Comparison of ENCODE assay signal across 15 cellular contexts in the genomic region with DNA sequence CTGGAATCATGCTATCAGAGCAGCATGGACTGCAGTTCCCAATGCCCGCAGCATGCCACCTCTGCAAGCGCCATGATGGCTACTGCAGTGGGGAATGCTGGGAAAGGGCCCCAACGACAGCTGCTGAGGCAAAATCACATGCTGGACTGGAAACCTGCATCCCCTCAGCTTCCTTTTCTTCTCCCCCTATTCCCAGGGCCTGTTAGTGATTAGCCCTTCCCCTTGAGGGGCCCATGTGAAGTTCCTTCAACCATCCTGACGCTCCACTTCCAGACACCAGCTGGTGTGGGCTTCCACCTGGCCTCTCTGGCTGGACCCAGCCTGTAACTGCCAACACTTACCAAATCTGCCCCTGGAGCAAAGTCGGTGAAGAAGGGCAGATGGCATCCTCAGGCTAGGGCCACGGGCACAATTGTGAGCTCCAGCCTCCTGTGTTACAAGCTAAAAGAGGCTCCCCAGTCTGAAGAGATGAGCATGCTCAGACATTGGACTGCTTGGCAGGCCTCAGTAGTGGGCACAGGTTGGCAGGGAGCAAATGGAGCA. TPM values are rescaled to one million over a fixed set of nuclear protein-coding genes. Genes with fewer than 3 reads are reported as not detected.
DNase-seq lines count a peak whose midpoint lies in the region; ATAC-seq, FAIRE-seq and TF ChIP-seq lines count a peak whose summit lies in the region.
"Had no signal": no experiment of that assay in that cellular context is flagged by ENCODE, and none has a peak within 500 bp of the region (broad histone marks: within the 10 kb centered on the region; RNA-seq: fewer than 3 reads in every experiment).

No MANE protein-coding gene starts in this region.

- no TSS peak for BruUV-seq in HepG2 (replicated peaks; lab: Mats Ljungman, UMichigan)

- FAIRE-seq in HepG2 (lab: Jason Lieb, UNC): no peak
- FAIRE-seq in kidney (lab: Jason Lieb, UNC): no peak

- peaks cover 20% of the 10 kb centered on the region for H4K20me1 ChIP-seq in HepG2 (ENCODE audit: insufficient read depth, low read length)

- no peaks in the 10 kb centered on the region for H3K9me3 Mint-ChIP-seq in activated naive CD4-positive, alpha-beta T cell treated with anti-CD3 and anti-CD28 coated beads, Interleukin-2, amount 50 U/mL, for 24 hours
- no peaks in the 10 kb centered on the region for H3K9me3 Mint-ChIP-seq in WTC11
- H3K9me3 Mint-ChIP-seq: activated B cell treated with CpG ODN at 0.5 μM for 24 hours had no signal

- no peak for ATAC-seq in WTC11
- peak; percentile 5; the same call in 1 of the 3 replicates for ATAC-seq in HepG2
- peak; percentile 4 for ATAC-seq in upper lobe of right lung
- ATAC-seq in mucosa of descending colon: no peak

- H3K36me3 ChIP-seq in HepG2 (replicated peaks in 1 of 2; ENCODE audit: control insufficient read depth in 1 of 2, insufficient read depth in 2 of 2, low read length in 2 of 2) (peaks cover 23 to 28% of the 10 kb centered on the region in 2 experiments), upper lobe of right lung (peaks cover 36% of the 10 kb centered on the region), kidney (ENCODE audit: control insufficient read depth in 1 of 2, insufficient read depth in 2 of 2, low read length in 2 of 2) (peaks cover 20 to 23% of the 10 kb centered on the region in 2 donors), mucosa of descending colon (ENCODE audit: low read depth) (no peaks in the 10 kb centered on the region)

- no peak overlapping the region for H3K4me3 ChIP-seq in HepG2 (replicated peaks in 1 of 3; ENCODE audit: insufficient read depth in 1 of 3, low read depth in 2 of 3, low read length in 3 of 3)
- no peak overlapping the region for H3K4me3 ChIP-seq in upper lobe of right lung
- H3K4me3 ChIP-seq in kidney (ENCODE audit: low read length in 2 of 2): no peak overlapping the region
- no peak overlapping the region for H3K4me3 ChIP-seq in mucosa of descending colon
- H3K4me3 ChIP-seq: thoracic aorta had no signal

- TF ChIP-seq CTCF in WTC11 (IDR thresholded peaks at IDR 0.05): no peak
- no peak for TF ChIP-seq CTCF in HepG2 (CRISPR knock-in tag; IDR thresholded peaks at IDR 0.05)
- TF ChIP-seq CTCF in upper lobe of right lung (IDR thresholded peaks at IDR 0.05): no peak
- no peak for TF ChIP-seq CTCF in kidney (IDR thresholded peaks at IDR 0.05; ENCODE audit: borderline replicate concordance, extremely low read depth, insufficient read depth)
- no peak for TF ChIP-seq CTCF in mucosa of descending colon (IDR thresholded peaks at IDR 0.05)

- 81% methylated on average over 6 of the region's 6 CpGs for WGBS in HepG2 (ENCODE audit: low lambda C conversion rate)

- intact Hi-C loops in HepG2 (cut with micrococcal nuclease; ENCODE audit: unreplicated experiment) (no loop called here), upper lobe of right lung (cut with DNase I) (no loop called here), kidney (cut with DNase I) (no loop called here), mucosa of descending colon (cut with DNase I, micrococcal nuclease) (no loop called here)

- peak overlapping the region; percentile 43 for H3K27ac Mint-ChIP-seq in activated naive CD4-positive, alpha-beta T cell treated with anti-CD3 and anti-CD28 coated beads, Interleukin-2, amount 50 U/mL, for 24 hours
- peak overlapping the region; percentile 79 for H3K27ac Mint-ChIP-seq in WTC11
- H3K27ac Mint-ChIP-seq: activated B cell treated with CpG ODN at 0.5 μM for 24 hours had no signal

- TF ChIP-seq EP300 in HepG2 (IDR thresholded peaks at IDR 0.05; ENCODE audit: low read depth in 2 of 2, low read length in 2 of 2) (no peak), HepG2 (CRISPR knock-in tag; IDR thresholded peaks at IDR 0.05; ENCODE audit: borderline replicate concordance) (no peak)

- no peaks in the 10 kb centered on the region for H3K4me1 Mint-ChIP-seq in activated naive CD4-positive, alpha-beta T cell treated with anti-CD3 and anti-CD28 coated beads, Interleukin-2, amount 50 U/mL, for 24 hours
- H3K4me1 Mint-ChIP-seq in WTC11: peaks cover 14% of the 10 kb centered on the region

- in situ Hi-C loops in HepG2 (cut with HindIII; ENCODE audit: extremely low pct_ligation_motif_present, low pct_unique_long_range_greater_than_20kb): no loop called here

- CTCF ChIA-PET in WTC11 (lab: Charles Lee) (interaction anchor here (0.6 to 3.9 kb wide), 5 partner anchors 11 to 212 kb away, joined by 5 to 58 read pairs (median 26); no protein-coding TSS in a partner anchor), HepG2 (lab: Yijun Ruan, JAX; ENCODE audit: low intra/inter-chr PET ratio, low total read pairs) (interaction anchor here (1.1 kb wide), 1 partner anchor 151 kb away, joined by 3 read pairs; no protein-coding TSS in a partner anchor)

- POLR2A ChIA-PET in WTC11 (lab: Charles Lee): interaction anchor here (0.5 kb wide), 1 partner anchor 114 kb away, joined by 3 read pairs; no protein-coding TSS in a partner anchor
- POLR2A ChIA-PET in HepG2 (lab: Yijun Ruan, JAX): interaction anchor here (0.7 kb wide), 1 partner anchor 135 kb away, joined by 3 read pairs; the partner anchor contains the start of gene PUM1

- no peak overlapping the region for H3K4me2 ChIP-seq in HepG2 (ENCODE audit: low read depth, low read length)

- H2AFZ ChIP-seq in HepG2 (ENCODE audit: low read length): no peak overlapping the region

- H3K36me3 Mint-ChIP-seq in activated naive CD4-positive, alpha-beta T cell treated with anti-CD3 and anti-CD28 coated beads, Interleukin-2, amount 50 U/mL, for 24 hours: peaks cover 7% of the 10 kb centered on the region
- peaks cover 29% of the 10 kb centered on the region for H3K36me3 Mint-ChIP-seq in WTC11

- DNase-seq in activated naive CD4-positive, alpha-beta T cell (lab: John Stamatoyannopoulos, UW): no peak
- DNase-seq in WTC11 (ENCODE audit: low spot score) (no peak), HepG2 (ENCODE audit: low spot score) (no peak), upper lobe of right lung (no peak), kidney (no peak), mucosa of descending colon (no peak)
- no peak for DNase-seq in stimulated activated CD4-positive, alpha-beta T cell treated with anti-CD3 and anti-CD28 coated beads, Interleukin-4, amount 100 ng/mL, for 24 hours
- DNase-seq: activated B cell treated with CpG ODN at 0.5 μM for 24 hours; activated CD8-positive, alpha-beta memory T cell treated with anti-CD3 and anti-CD28 coated beads, Interleukin-2, amount 50 U/mL, for 4 hours; COR-L47; midbrain; NCI-H1694; NCI-H510A treated with DMSO at 0.1 percent for 48 hours had no signal

- no peak for TF ChIP-seq RAD21 in HepG2 (CRISPR knock-in tag; IDR thresholded peaks at IDR 0.05)

- H3K9me3 ChIP-seq in HepG2 (ENCODE audit: low read length): no peaks in the 10 kb centered on the region
- H3K9me3 ChIP-seq in upper lobe of right lung: no peaks in the 10 kb centered on the region
- no peaks in the 10 kb centered on the region for H3K9me3 ChIP-seq in kidney (ENCODE audit: control insufficient read depth in 1 of 2, low read length in 2 of 2)
- no peaks in the 10 kb centered on the region for H3K9me3 ChIP-seq in mucosa of descending colon
- H3K9me3 ChIP-seq: thoracic aorta had no signal

- H3K4me3 Mint-ChIP-seq in activated naive CD4-positive, alpha-beta T cell treated with anti-CD3 and anti-CD28 coated beads, Interleukin-2, amount 50 U/mL, for 24 hours: no peak overlapping the region
- H3K4me3 Mint-ChIP-seq in WTC11: no peak overlapping the region
- H3K4me3 Mint-ChIP-seq: activated B cell treated with CpG ODN at 0.5 μM for 24 hours had no signal

- no peaks in the 10 kb centered on the region for H3K27me3 Mint-ChIP-seq in activated naive CD4-positive, alpha-beta T cell treated with anti-CD3 and anti-CD28 coated beads, Interleukin-2, amount 50 U/mL, for 24 hours
- no peaks in the 10 kb centered on the region for H3K27me3 Mint-ChIP-seq in WTC11 (ENCODE audit: low read depth)
- H3K27me3 Mint-ChIP-seq: activated B cell treated with CpG ODN at 0.5 μM for 24 hours had no signal

- H3K27ac ChIP-seq in HepG2 (ENCODE audit: extremely low read length, insufficient read depth, low read length): no peak overlapping the region
- no peak overlapping the region for H3K27ac ChIP-seq in upper lobe of right lung
- H3K27ac ChIP-seq in kidney (ENCODE audit: low read depth in 2 of 2, low read length in 2 of 2): no peak overlapping the region
- H3K27ac ChIP-seq: thoracic aorta had no signal

- H3K9ac ChIP-seq in HepG2 (ENCODE audit: insufficient read depth, low read depth, low read length) (no peak overlapping the region), kidney (ENCODE audit: low read length in 2 of 2) (no peak overlapping the region)

- H3K27me3 ChIP-seq in HepG2 (ENCODE audit: control insufficient read depth in 1 of 2, insufficient read depth in 2 of 2, low read length in 2 of 2) (no peaks in the 10 kb centered on the region), upper lobe of right lung (no peaks in the 10 kb centered on the region)

- H3K79me2 ChIP-seq in HepG2 (ENCODE audit: insufficient read depth, low read length): no peaks in the 10 kb centered on the region

- H3K4me1 ChIP-seq in HepG2 (ENCODE audit: insufficient read depth, low read length) (peaks cover 25% of the 10 kb centered on the region), upper lobe of right lung (no peaks in the 10 kb centered on the region), kidney (ENCODE audit: control insufficient read depth in 1 of 2, insufficient read depth in 1 of 2, low read depth in 1 of 2, low read length in 2 of 2) (no peaks in the 10 kb centered on the region), mucosa of descending colon (ENCODE audit: low read depth) (peaks cover 10% of the 10 kb centered on the region)

- TF ChIP-seq POLR2A in HepG2 (IDR thresholded peaks at IDR 0.05; ENCODE audit: insufficient read depth in 1 of 2, low read depth in 2 of 2, low read length in 2 of 2): peak in 1 of 2 experiments; percentile 38; a peak in 1 of 4 replicates

RNA-seq across cellular contexts. Expression of gene SDC3, which starts 22.1 kb away (rescaled TPM):
- total RNA-seq in WTC11 (2021) (31.1 to 32.3 TPM (median 31.2 TPM) in 3 replicates), HepG2 (2016; rRNA removed; fragmentation: Illumina TruSeq; extraction: Trizol) (0.18 and 0.49 TPM in 2 replicates), upper lobe of right lung (39.4 TPM), kidney (58.7 TPM), mucosa of descending colon (10 to 100 TPM in 2 of 3 donors, 1 to 10 TPM in 1; 9.8 to 81.6 (median 17.2) TPM)
- 0.10 and 0.26 TPM in 2 replicates for total RNA-seq in HepG2 (2016; cell fraction: cytosol; rRNA removed; fragmentation: Illumina TruSeq; extraction: Trizol; ENCODE audit: low read depth)
- total RNA-seq in HepG2 (2016; cell fraction: insoluble cytoplasmic fraction; rRNA removed; fragmentation: Illumina TruSeq; extraction: Trizol): 0.25 and 0.61 TPM in 2 replicates
- 0.24 and 0.40 TPM in 2 replicates for total RNA-seq in HepG2 (2016; cell fraction: membrane; rRNA removed; fragmentation: Illumina TruSeq; extraction: Trizol)
- total RNA-seq in HepG2 (2016; cell fraction: nucleus; rRNA removed; fragmentation: Illumina TruSeq; extraction: Trizol): 0.47 and 0.78 TPM in 2 replicates
- polyA plus RNA-seq in HepG2 (2011; rRNA removed) (0.84 and 0.85 TPM in 2 replicates), kidney (ENCODE audit: insufficient read depth, low read depth, low replicate concordance) (11.0 TPM)
- polyA plus RNA-seq in HepG2 (2011; cell fraction: cytosol; rRNA removed): 0.64 and 0.74 TPM in 2 replicates
- 1.3 and 1.4 TPM in 2 replicates for polyA plus RNA-seq in HepG2 (2011; cell fraction: nucleus; rRNA removed)
- polyA plus RNA-seq in HepG2 (2012): 0.98 and 2.3 TPM in 2 replicates
- 0.11 and 0.24 TPM in 2 replicates for polyA plus RNA-seq in HepG2 (2016; cell fraction: cytosol; fragmentation: Illumina TruSeq; extraction: Trizol; ENCODE audit: low read depth)
- polyA plus RNA-seq in HepG2 (2016; cell fraction: insoluble cytoplasmic fraction; fragmentation: Illumina TruSeq; extraction: Trizol; ENCODE audit: low read depth): 0.69 and 0.96 TPM in 2 replicates
- 0.35 and 0.79 TPM in 2 replicates for polyA plus RNA-seq in HepG2 (2016; cell fraction: membrane; fragmentation: Illumina TruSeq; extraction: Trizol; ENCODE audit: low read depth)
- 1.5 and 1.7 TPM in 2 replicates for polyA plus RNA-seq in HepG2 (2016; cell fraction: nucleus; fragmentation: Illumina TruSeq; extraction: Trizol; ENCODE audit: insufficient read depth, low read depth)
- polyA minus RNA-seq in HepG2 (2011; rRNA and poly(A)+ RNA removed; ENCODE audit: low replicate concordance): 1.8 and 6.1 TPM in 2 replicates
- 0.89 and 2.0 TPM in 2 replicates for polyA minus RNA-seq in HepG2 (2011; cell fraction: cytosol; rRNA and poly(A)+ RNA removed)
- polyA minus RNA-seq in HepG2 (2011; cell fraction: nucleus; rRNA and poly(A)+ RNA removed): 0.37 and 0.77 TPM in 2 replicates

Comparison
In these comparisons a context has a peak if more than half of its experiments do, and no peak if none do; other contexts are left out.
1. ATAC-seq: peak in HepG2 (single experiment) and upper lobe of right lung (single experiment); none in WTC11 (single experiment) and mucosa of descending colon (single experiment).
2. RNA of gene SDC3, which starts 22.1 kb away (total RNA-seq): 58.7 TPM in kidney (single experiment), 39.4 TPM in upper lobe of right lung (single experiment), 31.1 to 32.3 TPM in WTC11 and 9.8 to 81.6 TPM in mucosa of descending colon; 0.10 to 0.78 TPM in HepG2; every median in the first group is over 4 times any median in the second.